In the genomic region with DNA sequence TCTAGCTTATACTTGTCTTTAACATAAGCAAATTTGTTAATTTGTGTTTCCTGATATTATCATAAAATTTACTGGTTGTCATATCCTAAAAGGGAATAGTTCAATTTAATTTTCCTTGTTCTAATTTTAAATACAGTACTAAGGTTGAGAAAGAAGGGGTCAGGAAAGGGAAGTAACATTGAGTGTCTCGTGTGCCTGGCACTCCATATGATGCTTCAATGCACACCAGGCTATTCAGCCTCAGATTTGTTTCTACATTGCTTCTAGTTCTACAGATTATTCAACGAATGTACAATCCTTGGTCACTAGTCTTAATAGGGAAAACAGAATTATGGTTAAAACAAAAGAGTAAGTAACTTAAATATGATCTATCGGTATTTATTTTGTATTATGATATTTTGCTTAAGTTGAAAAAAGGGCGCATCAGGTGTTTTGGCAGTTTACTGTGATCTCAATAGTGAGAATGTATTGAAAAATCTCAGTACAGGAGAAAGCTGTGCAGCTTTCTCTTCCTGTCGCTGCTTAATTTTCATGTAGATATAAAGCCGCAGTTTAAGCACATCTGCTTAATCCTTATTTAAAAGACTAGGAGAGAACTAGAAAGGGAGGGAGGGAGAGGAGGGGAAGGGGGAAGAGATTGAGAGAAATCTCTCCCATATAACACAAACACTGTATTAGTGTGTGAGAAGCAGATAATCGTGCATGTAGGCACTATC, we compare ENCODE assay signal across 11 cellular contexts. TPM values are rescaled to one million over a fixed set of nuclear protein-coding genes. Genes with fewer than 3 reads are reported as not detected.
DNase-seq lines count a peak whose midpoint lies in the region; ATAC-seq and TF ChIP-seq lines count a peak whose summit lies in the region.
"Had no signal": no experiment of that assay in that cellular context is flagged by ENCODE, and none has a peak within 500 bp of the region (broad histone marks: within the 10 kb centered on the region; RNA-seq: fewer than 3 reads in every experiment).

No MANE protein-coding gene starts in this region.

- H3K27ac Mint-ChIP-seq in CD4-positive, alpha-beta T cell: peak overlapping the region; percentile 90
- peak overlapping the region; percentile 96 for H3K27ac Mint-ChIP-seq in activated CD8-positive, alpha-beta T cell treated with anti-CD3 and anti-CD28 coated beads for 36 hours

- POLR2A ChIA-PET in CD4-positive, alpha-beta T cell (lab: Charles Lee): interaction anchor here (0.7 to 9.7 kb wide), 14 partner anchors 9 to 132 kb away, joined by 3 to 152 read pairs (median 5); a partner anchor contains a TSS
- POLR2A ChIA-PET in activated CD8-positive, alpha-beta T cell treated with anti-CD3 and anti-CD28 coated beads for 36 hours (lab: Charles Lee): interaction anchor here (0.6 to 6.2 kb wide), 9 partner anchors 10 to 92 kb away, joined by 3 to 98 read pairs (median 20); a partner anchor contains a TSS
- POLR2A ChIA-PET in A673 (lab: Charles Lee; ENCODE audit: low non-redundant PET): no interaction called here

- H3K36me3 ChIP-seq in heart right ventricle: peaks cover 0 to 23% (median 0%) of the 10 kb centered on the region in 9 donors
- no peaks in the 10 kb centered on the region for H3K36me3 ChIP-seq in A673 (ENCODE audit: insufficient read depth, low read length, poor library complexity, severe bottlenecking)
- H3K36me3 ChIP-seq in ascending aorta: no peaks in the 10 kb centered on the region
- H3K36me3 ChIP-seq: brain microvascular endothelial cell, vagina had no signal

- CTCF ChIA-PET in CD4-positive, alpha-beta T cell (lab: Charles Lee): interaction anchor here (1.0 to 4.0 kb wide), 3 partner anchors 15 to 31 kb away, joined by 3 to 19 read pairs (median 4); no protein-coding TSS in a partner anchor
- CTCF ChIA-PET in activated CD8-positive, alpha-beta T cell treated with anti-CD3 and anti-CD28 coated beads for 36 hours (lab: Charles Lee): interaction anchor here (1.1 to 4.1 kb wide), 3 partner anchors 15 to 32 kb away, joined by 4 to 27 read pairs (median 5); no protein-coding TSS in a partner anchor
- CTCF ChIA-PET in A673 (lab: Charles Lee): no interaction called here

- no peak for TF ChIP-seq CTCF in CD4-positive, alpha-beta T cell (IDR thresholded peaks at IDR 0.05)
- no peak for TF ChIP-seq CTCF in activated CD8-positive, alpha-beta T cell treated with anti-CD3 and anti-CD28 coated beads for 36 hours (IDR thresholded peaks at IDR 0.05)
- TF ChIP-seq CTCF in heart right ventricle (IDR thresholded peaks at IDR 0.05) (no peak), A673 (conservative IDR thresholded peaks at IDR 0.05; ENCODE audit: low read depth, low read length) (no peak), ascending aorta (IDR thresholded peaks at IDR 0.05) (no peak)

- peaks cover 76% of the 10 kb centered on the region for H3K4me1 Mint-ChIP-seq in CD4-positive, alpha-beta T cell (ENCODE audit: low read depth)
- H3K4me1 Mint-ChIP-seq in activated CD8-positive, alpha-beta T cell treated with anti-CD3 and anti-CD28 coated beads for 36 hours (ENCODE audit: low read depth): peaks cover 72% of the 10 kb centered on the region

- peak overlapping the region; percentile 81 for H3K27ac ChIP-seq in CD4-positive, alpha-beta T cell (ENCODE audit: low read depth, low read length)
- H3K27ac ChIP-seq in heart right ventricle: peak overlapping the region in 1 of 10 donors; percentile 41
- H3K27ac ChIP-seq in A673 (ENCODE audit: low read depth, low read length, poor library complexity, severe bottlenecking): no peak overlapping the region
- H3K27ac ChIP-seq in ascending aorta: no peak overlapping the region
- H3K27ac ChIP-seq: brain microvascular endothelial cell, vagina had no signal

- WGBS in heart right ventricle, 2 donors: 64 to 71% methylated on average over 7 of the region's 7 CpGs

- no peaks in the 10 kb centered on the region for H3K27me3 ChIP-seq in CD4-positive, alpha-beta T cell (ENCODE audit: control insufficient read depth, insufficient read depth, low read length)
- H3K27me3 ChIP-seq in heart right ventricle: no peaks in the 10 kb centered on the region
- H3K27me3 ChIP-seq in A673 (replicated peaks; ENCODE audit: insufficient read depth, low read depth, low read length, poor library complexity): no peaks in the 10 kb centered on the region
- H3K27me3 ChIP-seq in ascending aorta: no peaks in the 10 kb centered on the region
- H3K27me3 ChIP-seq: brain microvascular endothelial cell, vagina had no signal

- no peak for ATAC-seq in CD4-positive, alpha-beta T cell (ENCODE audit: poor library complexity)
- ATAC-seq in GM19023 (IDR thresholded peaks at IDR 0.05; ENCODE audit: unreplicated experiment) (peak; percentile 35), HG03196 (IDR thresholded peaks at IDR 0.05; ENCODE audit: unreplicated experiment) (peak; percentile 44), heart right ventricle (no peak)
- no peak for ATAC-seq in activated CD8-positive, alpha-beta T cell treated with anti-CD3 and anti-CD28 coated beads for 36 hours

- no peaks in the 10 kb centered on the region for H3K9me3 ChIP-seq in CD4-positive, alpha-beta T cell (ENCODE audit: control insufficient read depth, low read length)
- H3K9me3 ChIP-seq in heart right ventricle: no peaks in the 10 kb centered on the region
- no peaks in the 10 kb centered on the region for H3K9me3 ChIP-seq in A673 (ENCODE audit: low read depth, low read length, poor library complexity, severe bottlenecking)
- no peaks in the 10 kb centered on the region for H3K9me3 ChIP-seq in ascending aorta
- H3K9me3 ChIP-seq: vagina had no signal

- no TSS peak for BruUV-seq in A673 (replicated peaks; lab: Mats Ljungman, UMichigan)

- H3K27me3 Mint-ChIP-seq in CD4-positive, alpha-beta T cell: no peaks in the 10 kb centered on the region
- no peaks in the 10 kb centered on the region for H3K27me3 Mint-ChIP-seq in activated CD8-positive, alpha-beta T cell treated with anti-CD3 and anti-CD28 coated beads for 36 hours

- no peak for DNase-seq in CD4-positive, alpha-beta T cell
- DNase-seq in activated CD8-positive, alpha-beta T cell treated with anti-CD3 and anti-CD28 coated beads for 36 hours: no peak
- no peak for DNase-seq in heart right ventricle
- DNase-seq in A673 (ENCODE audit: low spot score): no peak
- DNase-seq in ascending aorta (ENCODE audit: low spot score in 2 of 2): no peak
- DNase-seq in NCI-H748 treated with DMSO at 0.1 percent for 48 hours (lab: John Stamatoyannopoulos, UW): no peak
- DNase-seq: brain microvascular endothelial cell, EL had no signal

- peak overlapping the region; percentile 83 for H3K4me3 Mint-ChIP-seq in CD4-positive, alpha-beta T cell
- H3K4me3 Mint-ChIP-seq in activated CD8-positive, alpha-beta T cell treated with anti-CD3 and anti-CD28 coated beads for 36 hours: peak overlapping the region; percentile 71

- no peaks in the 10 kb centered on the region for H3K9me3 Mint-ChIP-seq in CD4-positive, alpha-beta T cell
- no peaks in the 10 kb centered on the region for H3K9me3 Mint-ChIP-seq in activated CD8-positive, alpha-beta T cell treated with anti-CD3 and anti-CD28 coated beads for 36 hours

- H3K36me3 Mint-ChIP-seq in CD4-positive, alpha-beta T cell (ENCODE audit: low read depth): peaks cover 66% of the 10 kb centered on the region
- peaks cover 70% of the 10 kb centered on the region for H3K36me3 Mint-ChIP-seq in activated CD8-positive, alpha-beta T cell treated with anti-CD3 and anti-CD28 coated beads for 36 hours (ENCODE audit: low read depth)

- peak overlapping the region in 1 of 10 donors; percentile 19 for H3K4me3 ChIP-seq in heart right ventricle
- H3K4me3 ChIP-seq in A673 (ENCODE audit: low read depth, low read length, poor library complexity, severe bottlenecking): no peak overlapping the region
- H3K4me3 ChIP-seq in ascending aorta: no peak overlapping the region
- H3K4me3 ChIP-seq: vagina had no signal

- intact Hi-C loops in CD4-positive, alpha-beta T cell (cut with DNase I, micrococcal nuclease): no loop called here
- intact Hi-C loops in activated CD8-positive, alpha-beta T cell treated with anti-CD3 and anti-CD28 coated beads for 36 hours (cut with micrococcal nuclease): no loop called here
- intact Hi-C loops in heart right ventricle (cut with DNase I): no loop called here
- intact Hi-C loops in A673 (cut with micrococcal nuclease; ENCODE audit: unreplicated experiment): no loop called here
- intact Hi-C loops in ascending aorta (cut with DNase I): no loop called here

- H3K4me1 ChIP-seq in heart right ventricle: peaks cover 0 to 82% (median 0%) of the 10 kb centered on the region in 9 donors
- H3K4me1 ChIP-seq in A673 (ENCODE audit: insufficient read depth, low read length, poor library complexity, severe bottlenecking): peaks cover 12% of the 10 kb centered on the region
- no peaks in the 10 kb centered on the region for H3K4me1 ChIP-seq in ascending aorta

RNA-seq across cellular contexts. Expression of a gene that starts 13.0 kb away (rescaled TPM):
- 100 to 1,000 TPM; 661 to 698 TPM for total RNA-seq in CD4-positive, alpha-beta T cell
- total RNA-seq in activated CD8-positive, alpha-beta T cell treated with anti-CD3 and anti-CD28 coated beads for 36 hours: 100 to 1,000 TPM; 475 to 499 TPM
- total RNA-seq in heart right ventricle (10 to 100 TPM in 2 of 10 donors, 1 to 10 TPM in 8; 2.4 to 62.7 (median 5.6) TPM), A673 (2021) (not detected in 2 replicates), ascending aorta (21.3 TPM)
- 1 to 10 TPM; 1.0 to 1.4 TPM for polyA plus RNA-seq in heart right ventricle

Comparison
In these comparisons a context has a peak if more than half of its experiments do, and no peak if none do; other contexts are left out.
1. ATAC-seq: peak in GM19023 (single experiment) and HG03196 (single experiment); none in CD4-positive, alpha-beta T cell (single experiment), activated CD8-positive, alpha-beta T cell treated with anti-CD3 and anti-CD28 coated beads for 36 hours (single experiment) and heart right ventricle (0 of 8).
2. RNA of a gene that starts 13.0 kb away (total RNA-seq): 661 to 698 TPM in CD4-positive, alpha-beta T cell and 475 to 499 TPM in activated CD8-positive, alpha-beta T cell treated with anti-CD3 and anti-CD28 coated beads for 36 hours; 21.3 TPM in ascending aorta (single experiment), 2.4 to 62.7 TPM in heart right ventricle and not detected in A673; every median in the first group is over 4 times any median in the second.